Comparison of ENCODE assay signal across 11 cellular contexts in genomic region chr20:10185741-10186558, GRCh38.
DNase-seq lines count a peak whose midpoint lies in the region; ATAC-seq, FAIRE-seq and TF ChIP-seq lines count a peak whose summit lies in the region.
"Had no signal": no experiment of that assay in that cellular context is flagged by ENCODE, and none has a peak within 500 bp of the region (broad histone marks: within the 10 kb centered on the region; RNA-seq: fewer than 3 reads in every experiment).

No MANE protein-coding gene starts in this region.

- TF ChIP-seq CTCF in foreskin fibroblast (IDR thresholded peaks at IDR 0.05; ENCODE audit: low read depth, low read length) = no peak

- DNase-seq in Ammon's horn (ENCODE audit: low spot score) = peak; percentile 63
- DNase-seq in NCI-H146 treated with DMSO at 0.1 percent for 48 hours (lab: John Stamatoyannopoulos, UW; ENCODE audit: unreplicated experiment) = peak; percentile 90
- peak; percentile 95 for DNase-seq in SHP77 treated with DMSO at 0.1 percent for 48 hours (lab: John Stamatoyannopoulos, UW)
- no peak for DNase-seq in SKM-1 (lab: John Stamatoyannopoulos, UW; ENCODE audit: unreplicated experiment)
- DNase-seq in NCI-H226 = no peak
- no peak for DNase-seq in foreskin fibroblast
- DNase-seq: activated CD4-positive, alpha-beta T cell treated with anti-CD3 and anti-CD28 coated beads, Interleukin-2, amount 50 U/mL, for 48 hours; activated naive CD4-positive, alpha-beta T cell treated with anti-CD3 and anti-CD28 coated beads, Interleukin-2, amount 50 U/mL, for 16 hours; NCI-H524 had no signal

- FAIRE-seq in islet of Langerhans (lab: Jason Lieb, UNC) = peak; percentile 45

- no peak overlapping the region for H3K4me3 ChIP-seq in foreskin fibroblast (ENCODE audit: low read depth in 1 of 2, low read length in 2 of 2)

- no peak for ATAC-seq in GM21825 (IDR thresholded peaks at IDR 0.05; ENCODE audit: unreplicated experiment)

Comparison
In these comparisons a context has a peak if more than half of its experiments do, and no peak if none do; other contexts are left out.
1. DNase-seq: peak in Ammon's horn (single experiment), NCI-H146 treated with DMSO at 0.1 percent for 48 hours (single experiment) and SHP77 treated with DMSO at 0.1 percent for 48 hours (single experiment); none in SKM-1 (single experiment), NCI-H226 (single experiment) and foreskin fibroblast (0 of 2).